ENCODE assay signal across 27 cellular contexts in genomic region chr14:103885509-103885932, GRCh38. TPM values are rescaled to one million over a fixed set of nuclear protein-coding genes. Genes with fewer than 3 reads are reported as not detected.
"Had no signal": no experiment of that assay in that cellular context is flagged by ENCODE, and none has a peak within 500 bp of the region (broad histone marks: within the 10 kb centered on the region; RNA-seq: fewer than 3 reads in every experiment).

No MANE protein-coding gene starts in this region.

- DNase-seq: Kasumi-1, MM.1S, NCI-H1092 treated with DMSO at 0.1 percent for 48 hours, NCI-H1436, NCI-H187, NCI-H2029, NCI-H2081 treated with DMSO at 0.1 percent for 48 hours, NCI-H2171, NCI-H226, NCI-H446, NCI-H510A, NCI-H524 treated with DMSO at 0.1 percent for 48 hours, NCI-H69, NCI-H774, PC-3, SHP77, SK-N-SH, SW 1271 had no signal

- H3K4me3 Mint-ChIP-seq: IgD-negative memory B cell had no signal

- H3K4me2 ChIP-seq: KMS-11, SK-N-SH had no signal

- H3K27ac ChIP-seq: KMS-11, RWPE1 had no signal

- H3K9ac ChIP-seq: KMS-11, SK-N-SH had no signal

- H3K9me3 Mint-ChIP-seq: IgD-negative memory B cell had no signal

- ATAC-seq: Panc1, PC-3 had no signal

- FAIRE-seq: K562 had no signal

- H3K4me3 ChIP-seq: K562 had no signal

- H3K9me3 ChIP-seq: SK-N-SH had no signal

RNA-seq across cellular contexts. Expression of gene TDRD9, which starts 42.7 kb away (rescaled TPM):
- total RNA-seq: HT1080, K562, M059J, OCI-LY7, SK-MEL-5 had no signal
- polyA plus RNA-seq: SK-N-SH had no signal

RNA-seq across cellular contexts. Expression of gene RD3L, which starts 56.8 kb away (rescaled TPM):
- total RNA-seq: HT1080, M059J, OCI-LY7, PC-3, SK-MEL-5 had no signal
- polyA plus RNA-seq: IgD-negative memory B cell, K562, SK-N-SH had no signal
